In genomic region chr21:46636181-46636512, GRCh38 we compare ENCODE assay signal across 9 cellular contexts. TPM values are rescaled to one million over a fixed set of nuclear protein-coding genes. Genes with fewer than 3 reads are reported as not detected.
A peak's percentile ranks its signal among the peaks of the same experiment; 100 is the strongest.
DNase-seq lines count a peak whose midpoint lies in the region; TF ChIP-seq lines count a peak whose summit lies in the region.
"Had no signal": no experiment of that assay in that cellular context is flagged by ENCODE, and none has a peak within 500 bp of the region (broad histone marks: within the 10 kb centered on the region; RNA-seq: fewer than 3 reads in every experiment).

No MANE protein-coding gene starts in this region.

- CTCF ChIA-PET in A673 (lab: Charles Lee) = no interaction called here

- peaks cover 5% of the 10 kb centered on the region for H3K36me3 ChIP-seq in A673 (ENCODE audit: insufficient read depth, low read length, poor library complexity, severe bottlenecking)
- peaks cover 24% of the 10 kb centered on the region for H3K36me3 ChIP-seq in HUES6 (ENCODE audit: control insufficient read depth, insufficient read depth, low read length)
- H3K36me3 ChIP-seq in muscle layer of colon (ENCODE audit: insufficient read depth, low read length) = peaks cover 10% of the 10 kb centered on the region

- POLR2A ChIA-PET in A673 (lab: Charles Lee; ENCODE audit: low non-redundant PET) = interaction anchor here (0.6 kb wide), 1 partner anchor 11 kb away, joined by 3 read pairs; no protein-coding TSS in a partner anchor

- H3K4me3 ChIP-seq in A673 (ENCODE audit: low read depth, low read length, poor library complexity, severe bottlenecking) (peak overlapping the region; percentile 94), HUES6 (ENCODE audit: low read depth, low read length) (peak overlapping the region; percentile 98), muscle layer of colon (ENCODE audit: low read depth in 1 of 2, low read length in 2 of 2) (peak overlapping the region; percentile 95 to 96)

- H3K9me3 ChIP-seq in A673 (ENCODE audit: low read depth, low read length, poor library complexity, severe bottlenecking) (no peaks in the 10 kb centered on the region), HUES6 (ENCODE audit: control insufficient read depth, insufficient read depth, low read depth, low read length) (no peaks in the 10 kb centered on the region), muscle layer of colon (ENCODE audit: low read length) (no peaks in the 10 kb centered on the region)

- intact Hi-C loops in A673 (cut with micrococcal nuclease; ENCODE audit: unreplicated experiment) = no loop called here

- no TSS peak for BruUV-seq in A673 (replicated peaks; lab: Mats Ljungman, UMichigan)

- H3K27ac ChIP-seq in A673 (ENCODE audit: low read depth, low read length, poor library complexity, severe bottlenecking) (peak overlapping the region; percentile 93), HUES6 (ENCODE audit: low read depth, low read length) (no peak overlapping the region), caudate nucleus (ENCODE audit: low read depth, low read length) (peak overlapping the region; percentile 99), muscle layer of colon (ENCODE audit: low read depth, low read length) (peak overlapping the region; percentile 93)

- H3K27me3 ChIP-seq in A673 (replicated peaks; ENCODE audit: insufficient read depth, low read depth, low read length, poor library complexity) = no peaks in the 10 kb centered on the region
- no peaks in the 10 kb centered on the region for H3K27me3 ChIP-seq in HUES6 (ENCODE audit: control insufficient read depth, insufficient read depth, low read length)
- H3K27me3 ChIP-seq in muscle layer of colon (ENCODE audit: control insufficient read depth in 1 of 2, insufficient read depth in 2 of 2, low read length in 2 of 2) = no peaks in the 10 kb centered on the region

- DNase-seq in A673 (ENCODE audit: low spot score) = no peak
- no peak for DNase-seq in caudate nucleus (lab: John Stamatoyannopoulos, UW)
- no peak for DNase-seq in NCI-H1092 (lab: John Stamatoyannopoulos, UW)
- DNase-seq in HK-2 (ENCODE audit: unreplicated experiment) = no peak
- DNase-seq in NCI-H2029 treated with DMSO at 0.1 percent for 48 hours (lab: John Stamatoyannopoulos, UW) = no peak
- no peak for DNase-seq in DMS153 treated with DMSO at 0.1 percent for 48 hours (lab: John Stamatoyannopoulos, UW; ENCODE audit: unreplicated experiment)

- H3K9ac ChIP-seq in HUES6 (ENCODE audit: low read length) (peak overlapping the region; percentile 85), muscle layer of colon (ENCODE audit: low read length) (peak overlapping the region; percentile 61)

- TF ChIP-seq CTCF in A673 (conservative IDR thresholded peaks at IDR 0.05; ENCODE audit: low read depth, low read length) = no peak

- H3K4me1 ChIP-seq in A673 (ENCODE audit: insufficient read depth, low read length, poor library complexity, severe bottlenecking) (peaks cover 19% of the 10 kb centered on the region), HUES6 (ENCODE audit: control insufficient read depth, insufficient read depth, low read length) (peaks cover 31% of the 10 kb centered on the region), muscle layer of colon (ENCODE audit: insufficient read depth, low read length) (peaks cover 34% of the 10 kb centered on the region)

RNA-seq across cellular contexts. Expression of gene PRMT2, which starts 0.7 kb away (rescaled TPM):
- 86.4 and 88.0 TPM in 2 replicates for total RNA-seq in A673 (2021)

RNA-seq across cellular contexts. Expression of gene S100B, which starts 31.3 kb away (rescaled TPM):
- not detected in 2 replicates for total RNA-seq in A673 (2021)
- total RNA-seq: renal cortical epithelial cell had no signal
